ENCODE assay signal across 27 cellular contexts in the genomic region with DNA sequence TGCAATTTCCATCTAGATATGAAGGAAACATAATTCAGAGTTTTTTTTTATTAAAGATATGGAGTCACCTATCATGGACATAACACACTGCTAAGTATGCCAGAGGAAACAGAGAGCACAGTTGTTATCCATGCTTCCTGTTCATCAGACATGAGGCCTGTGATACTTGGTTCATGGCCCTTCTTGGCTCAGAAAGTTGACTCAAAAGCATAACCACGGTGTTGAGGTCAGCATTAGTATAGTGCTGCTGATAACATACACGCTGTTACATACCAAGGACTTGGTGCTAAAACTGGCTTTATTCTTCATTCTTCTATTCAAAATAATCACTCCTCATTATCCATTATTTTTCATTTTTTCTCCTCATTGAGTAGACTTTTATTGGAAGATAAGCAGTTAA.
DNase-seq lines count a peak whose midpoint lies in the region; ATAC-seq, FAIRE-seq and TF ChIP-seq lines count a peak whose summit lies in the region.
"Had no signal": no experiment of that assay in that cellular context is flagged by ENCODE, and none has a peak within 500 bp of the region (broad histone marks: within the 10 kb centered on the region; RNA-seq: fewer than 3 reads in every experiment).

No MANE protein-coding gene starts in this region.

- H2AFZ ChIP-seq in GM12878 (ENCODE audit: control insufficient read depth, low read depth, low read length), result no peak overlapping the region
- H2AFZ ChIP-seq in keratinocyte (ENCODE audit: control insufficient read depth, low read length), result no peak overlapping the region

- H3K27ac ChIP-seq in GM12878 (ENCODE audit: control insufficient read depth, insufficient read depth) (no peak overlapping the region), keratinocyte (ENCODE audit: control insufficient read depth, insufficient read depth, low read length) (no peak overlapping the region)
- H3K27ac ChIP-seq: BLaER1 had no signal

- H3K27me3 ChIP-seq in GM12878 (replicated peaks in 1 of 2; ENCODE audit: control insufficient read depth in 2 of 2, insufficient read depth in 2 of 2, low read length in 1 of 2) (no peaks in the 10 kb centered on the region), keratinocyte (ENCODE audit: control insufficient read depth, extremely low read depth, insufficient read depth, low read length) (no peaks in the 10 kb centered on the region)
- H3K27me3 ChIP-seq: BE2C, BLaER1 had no signal

- H3K36me3 Mint-ChIP-seq in osteocyte (ENCODE audit: unreplicated experiment), result no peaks in the 10 kb centered on the region
- H3K36me3 Mint-ChIP-seq: CD14-positive monocyte; CD4-positive, alpha-beta memory T cell; CD4-positive, CD25-positive, alpha-beta regulatory T cell; CD8-positive, alpha-beta memory T cell had no signal

- in situ Hi-C loops in GM12878 (cut with MboI), result no loop called here

- H3K9me3 ChIP-seq in GM12878 (replicated peaks; ENCODE audit: control insufficient read depth, insufficient read depth, low read length) (no peaks in the 10 kb centered on the region), keratinocyte (ENCODE audit: control insufficient read depth, low read depth, low read length) (no peaks in the 10 kb centered on the region)
- H3K9me3 ChIP-seq: BE2C, BLaER1 had no signal

- peak; percentile 74 for ATAC-seq in HG02610 (IDR thresholded peaks at IDR 0.05; ENCODE audit: unreplicated experiment)
- peak; percentile 78 for ATAC-seq in GM12878
- no peak for ATAC-seq in GM18502 (IDR thresholded peaks at IDR 0.05; ENCODE audit: poor library complexity, unreplicated experiment)

- BruUV-seq in GM12878 (replicated peaks; lab: Mats Ljungman, UMichigan), result no TSS peak

- FAIRE-seq in GM12878 (lab: Jason Lieb, UNC) (no peak), keratinocyte (lab: Jason Lieb, UNC) (peak; percentile 9)
- FAIRE-seq: A204.1, GM12891, GM18507, GM19239 had no signal

- H3K36me3 ChIP-seq in GM12878 (ENCODE audit: control insufficient read depth in 2 of 2, insufficient read depth in 2 of 2, low read length in 1 of 2) (no peaks in the 10 kb centered on the region), keratinocyte (ENCODE audit: control insufficient read depth in 2 of 2, extremely low read depth in 1 of 2, insufficient read depth in 2 of 2, low read length in 2 of 2) (no peaks in the 10 kb centered on the region)
- H3K36me3 ChIP-seq: BE2C, BLaER1 had no signal

- intact Hi-C loops in GM12878 (cut with micrococcal nuclease; ENCODE audit: unreplicated experiment), result no loop called here

- TF ChIP-seq POLR2A in GM12878 (IDR thresholded peaks at IDR 0.05; ENCODE audit: low read depth, low read length), result no peak

- TF ChIP-seq CTCF in GM12878 (IDR thresholded peaks at IDR 0.05 in 2 of 3, conservative IDR thresholded peaks at IDR 0.05 in 1 of 3; ENCODE audit: control insufficient read depth in 2 of 3, extremely low read depth in 1 of 3, insufficient read depth in 1 of 3, low read depth in 3 of 3, low read length in 3 of 3) (no peak), keratinocyte (optimal IDR thresholded peaks at IDR 0.05 in 1 of 3, IDR thresholded peaks at IDR 0.05 in 1 of 3, conservative IDR thresholded peaks at IDR 0.05 in 1 of 3; ENCODE audit: extremely low read depth in 1 of 3, insufficient read depth in 2 of 3, low read length in 3 of 3) (no peak), osteocyte (IDR thresholded peaks at IDR 0.05) (no peak)

- H3K4me2 ChIP-seq in GM12878 (ENCODE audit: control insufficient read depth, insufficient read depth), result no peak overlapping the region
- no peak overlapping the region for H3K4me2 ChIP-seq in keratinocyte (ENCODE audit: control insufficient read depth, extremely low read depth, insufficient read depth, low read depth, low read length)
- H3K4me2 ChIP-seq: BLaER1 had no signal

- H3K4me3 Mint-ChIP-seq in osteocyte (ENCODE audit: unreplicated experiment), result no peak overlapping the region
- H3K4me3 Mint-ChIP-seq: CD14-positive monocyte; CD4-positive, alpha-beta memory T cell; CD4-positive, CD25-positive, alpha-beta regulatory T cell; CD8-positive, alpha-beta memory T cell had no signal

- SMC1A ChIA-PET in GM12878 (lab: Charles Lee; ENCODE audit: uncharacterized antibody, unreplicated experiment), result interaction anchor here (1.3 to 12.9 kb wide), 5 partner anchors 12 to 40 kb away, joined by 4 to 114 read pairs (median 4); no protein-coding TSS in a partner anchor

- TF ChIP-seq RAD21 in GM12878 (IDR thresholded peaks at IDR 0.05; ENCODE audit: insufficient read depth, low read depth, low read length), result no peak

- WGBS in GM12878 (ENCODE audit: insufficient coverage, insufficient replicate concordance, low lambda C conversion rate, missing lambda C conversion rate), result 8% methylated on average over 2 of the region's 2 CpGs

- dilution Hi-C loops in keratinocyte (cut with MboI; ENCODE audit: extremely low pct_ligation_motif_present, low sequenced_read_pairs), result no loop called here

- no peaks in the 10 kb centered on the region for H3K9me3 Mint-ChIP-seq in osteocyte (ENCODE audit: unreplicated experiment)

- CTCF ChIA-PET in GM12878 (lab: Yijun Ruan, JAX), result interaction anchor here (1.7 kb wide), 1 partner anchor 122 kb away, joined by 3 read pairs; no protein-coding TSS in a partner anchor

- no peak overlapping the region for H3K9ac ChIP-seq in GM12878 (ENCODE audit: control insufficient read depth, insufficient read depth, low read length)
- no peak overlapping the region for H3K9ac ChIP-seq in keratinocyte (ENCODE audit: control insufficient read depth, extremely low read depth, insufficient read depth, low read length)
- H3K9ac ChIP-seq: BLaER1 had no signal

- POLR2A ChIA-PET in GM12878 (lab: Charles Lee), result no interaction called here

- no peak overlapping the region for H3K27ac Mint-ChIP-seq in osteocyte (ENCODE audit: unreplicated experiment)
- H3K27ac Mint-ChIP-seq: CD14-positive monocyte; CD4-positive, CD25-positive, alpha-beta regulatory T cell; CD8-positive, alpha-beta memory T cell had no signal

- no peaks in the 10 kb centered on the region for H3K4me1 ChIP-seq in GM12878 (ENCODE audit: control insufficient read depth, insufficient read depth, low read length)
- peaks cover 6% of the 10 kb centered on the region for H3K4me1 ChIP-seq in keratinocyte (ENCODE audit: control insufficient read depth, extremely low read depth, insufficient read depth, low read length)
- H3K4me1 ChIP-seq: BE2C, BLaER1 had no signal

- no peak for TF ChIP-seq EP300 in GM12878 (IDR thresholded peaks at IDR 0.05; ENCODE audit: borderline replicate concordance in 1 of 2, control insufficient read depth in 1 of 2, low read depth in 2 of 2, low read length in 2 of 2)

- no peaks in the 10 kb centered on the region for H3K27me3 Mint-ChIP-seq in osteocyte (ENCODE audit: unreplicated experiment)
- H3K27me3 Mint-ChIP-seq: CD4-positive, alpha-beta memory T cell; CD4-positive, CD25-positive, alpha-beta regulatory T cell had no signal

- H3K4me3 ChIP-seq in GM12878, result no peak overlapping the region
- H3K4me3 ChIP-seq in keratinocyte (ENCODE audit: control insufficient read depth in 2 of 3, extremely low read depth in 1 of 3, insufficient read depth in 2 of 3, low read depth in 1 of 3, low read length in 3 of 3), result no peak overlapping the region
- H3K4me3 ChIP-seq: BLaER1 had no signal

- no peaks in the 10 kb centered on the region for H3K79me2 ChIP-seq in GM12878 (ENCODE audit: control insufficient read depth, insufficient read depth, low read length)
- no peaks in the 10 kb centered on the region for H3K79me2 ChIP-seq in keratinocyte (ENCODE audit: control insufficient read depth, insufficient read depth, low read length)

- DNase-seq in GM12878 (ENCODE audit: low read depth, low spot score) (no peak), keratinocyte (ENCODE audit: low read depth, low spot score) (no peak), osteocyte (ENCODE audit: extremely low spot score, unreplicated experiment) (no peak), superior temporal gyrus (ENCODE audit: extremely low spot score) (no peak)
- DNase-seq: 8988T; ACHN; BE2C; C1 segment of cervical spinal cord; CD4-positive, alpha-beta memory T cell; CD4-positive, CD25-positive, alpha-beta regulatory T cell; CD8-positive, alpha-beta memory T cell; COR-L47; DMS 273 treated with DMSO at 0.1 percent for 48 hours; DMS153; DMS53; DMS79; DND-41; EL; GDM1 had no signal

- no peaks in the 10 kb centered on the region for H4K20me1 ChIP-seq in GM12878 (ENCODE audit: control insufficient read depth, insufficient read depth)
- no peaks in the 10 kb centered on the region for H4K20me1 ChIP-seq in keratinocyte (ENCODE audit: control insufficient read depth, extremely low read depth, insufficient read depth, low read length)
- H4K20me1 ChIP-seq: BLaER1 had no signal

- no peaks in the 10 kb centered on the region for H3K9me1 ChIP-seq in keratinocyte (ENCODE audit: control insufficient read depth, extremely low read depth, insufficient read depth, low read length)

- peaks cover 47% of the 10 kb centered on the region for H3K4me1 Mint-ChIP-seq in osteocyte (ENCODE audit: unreplicated experiment)
- H3K4me1 Mint-ChIP-seq: CD4-positive, alpha-beta memory T cell; CD4-positive, CD25-positive, alpha-beta regulatory T cell; CD8-positive, alpha-beta memory T cell had no signal

- RAD21 ChIA-PET in GM12878 (lab: Charles Lee; ENCODE audit: unreplicated experiment), result interaction anchor here (1.5 to 1.7 kb wide), 2 partner anchors 10 to 112 kb away, joined by 4 to 5 read pairs; no protein-coding TSS in a partner anchor

TF ChIP-seq in GM12878, 131 proteins besides CTCF, POLR2A, EP300 and RAD21 (continues in another document):
- TF ChIP-seq MXI1 (IDR thresholded peaks at IDR 0.05; ENCODE audit: low read depth, low read length), result no peak
- TF ChIP-seq, protein P1, sequence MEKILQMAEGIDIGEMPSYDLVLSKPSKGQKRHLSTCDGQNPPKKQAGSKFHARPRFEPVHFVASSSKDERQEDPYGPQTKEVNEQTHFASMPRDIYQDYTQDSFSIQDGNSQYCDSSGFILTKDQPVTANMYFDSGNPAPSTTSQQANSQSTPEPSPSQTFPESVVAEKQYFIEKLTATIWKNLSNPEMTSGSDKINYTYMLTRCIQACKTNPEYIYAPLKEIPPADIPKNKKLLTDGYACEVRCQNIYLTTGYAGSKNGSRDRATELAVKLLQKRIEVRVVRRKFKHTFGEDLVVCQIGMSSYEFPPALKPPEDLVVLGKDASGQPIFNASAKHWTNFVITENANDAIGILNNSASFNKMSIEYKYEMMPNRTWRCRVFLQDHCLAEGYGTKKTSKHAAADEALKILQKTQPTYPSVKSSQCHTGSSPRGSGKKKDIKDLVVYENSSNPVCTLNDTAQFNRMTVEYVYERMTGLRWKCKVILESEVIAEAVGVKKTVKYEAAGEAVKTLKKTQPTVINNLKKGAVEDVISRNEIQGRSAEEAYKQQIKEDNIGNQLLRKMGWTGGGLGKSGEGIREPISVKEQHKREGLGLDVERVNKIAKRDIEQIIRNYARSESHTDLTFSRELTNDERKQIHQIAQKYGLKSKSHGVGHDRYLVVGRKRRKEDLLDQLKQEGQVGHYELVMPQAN (conservative IDR thresholded peaks at IDR 0.05), result no peak
- no peak for TF ChIP-seq MEF2A (IDR thresholded peaks at IDR 0.05; ENCODE audit: insufficient read depth, low read depth, low read length)
- TF ChIP-seq SMAD5 (IDR thresholded peaks at IDR 0.05; ENCODE audit: low read depth), result no peak
- no peak for TF ChIP-seq TCF3 (IDR thresholded peaks at IDR 0.05; ENCODE audit: borderline replicate concordance, insufficient read depth, low read depth, low read length)
- no peak for TF ChIP-seq CHD2 (IDR thresholded peaks at IDR 0.05; ENCODE audit: borderline replicate concordance, low read depth, low read length)
